In the genomic region with DNA sequence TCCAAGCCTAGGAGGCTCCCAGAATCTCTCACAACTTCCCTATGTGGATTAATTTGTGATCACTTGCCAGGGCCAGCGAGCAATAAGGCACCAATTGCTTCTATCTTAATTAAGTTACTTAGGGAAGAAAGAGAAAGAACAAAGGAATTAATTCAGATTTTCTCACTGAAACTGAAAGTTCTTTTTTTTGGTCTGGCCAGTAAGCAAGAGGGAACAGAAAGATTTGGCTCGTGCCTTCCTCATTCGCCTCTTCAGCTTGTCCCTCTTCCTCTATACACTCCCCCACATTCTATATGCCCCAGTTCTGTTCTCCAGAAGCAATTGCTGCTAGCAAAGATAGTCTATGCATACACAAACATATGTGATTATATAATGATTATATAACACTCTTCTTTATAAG, we compare ENCODE assay signal across 1 cellular context.
TF ChIP-seq lines count a peak whose summit lies in the region.

No MANE protein-coding gene starts in this region.

TF ChIP-seq in GM12878, 131 proteins besides CTCF, POLR2A, EP300 and RAD21 (continued from another document):
- TF ChIP-seq, protein P1, sequence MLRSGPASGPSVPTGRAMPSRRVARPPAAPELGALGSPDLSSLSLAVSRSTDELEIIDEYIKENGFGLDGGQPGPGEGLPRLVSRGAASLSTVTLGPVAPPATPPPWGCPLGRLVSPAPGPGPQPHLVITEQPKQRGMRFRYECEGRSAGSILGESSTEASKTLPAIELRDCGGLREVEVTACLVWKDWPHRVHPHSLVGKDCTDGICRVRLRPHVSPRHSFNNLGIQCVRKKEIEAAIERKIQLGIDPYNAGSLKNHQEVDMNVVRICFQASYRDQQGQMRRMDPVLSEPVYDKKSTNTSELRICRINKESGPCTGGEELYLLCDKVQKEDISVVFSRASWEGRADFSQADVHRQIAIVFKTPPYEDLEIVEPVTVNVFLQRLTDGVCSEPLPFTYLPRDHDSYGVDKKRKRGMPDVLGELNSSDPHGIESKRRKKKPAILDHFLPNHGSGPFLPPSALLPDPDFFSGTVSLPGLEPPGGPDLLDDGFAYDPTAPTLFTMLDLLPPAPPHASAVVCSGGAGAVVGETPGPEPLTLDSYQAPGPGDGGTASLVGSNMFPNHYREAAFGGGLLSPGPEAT (IDR thresholded peaks at IDR 0.05; ENCODE audit: low read depth) = 0 out of 2 replicates have a peak, but pooled peaks have one; percentile 39
- TF ChIP-seq BHLHE40 (IDR thresholded peaks at IDR 0.05; ENCODE audit: borderline replicate concordance in 1 of 2, low read depth in 2 of 2, low read length in 1 of 2) = peak; percentile 88 to 90
- no peak for TF ChIP-seq ZBED1 (IDR thresholded peaks at IDR 0.05; ENCODE audit: borderline replicate concordance)
- no peak for TF ChIP-seq CREB1 (IDR thresholded peaks at IDR 0.05; ENCODE audit: low read depth)
- TF ChIP-seq POU2F2 (IDR thresholded peaks at IDR 0.05; ENCODE audit: borderline replicate concordance, low read depth, low read length) = no peak
- TF ChIP-seq SMC3 (IDR thresholded peaks at IDR 0.05; ENCODE audit: borderline replicate concordance, low read length) = no peak
- TF ChIP-seq ZNF274 (IDR thresholded peaks at IDR 0.05; ENCODE audit: insufficient read depth, insufficient read length) = no peak
- TF ChIP-seq, protein P2, sequence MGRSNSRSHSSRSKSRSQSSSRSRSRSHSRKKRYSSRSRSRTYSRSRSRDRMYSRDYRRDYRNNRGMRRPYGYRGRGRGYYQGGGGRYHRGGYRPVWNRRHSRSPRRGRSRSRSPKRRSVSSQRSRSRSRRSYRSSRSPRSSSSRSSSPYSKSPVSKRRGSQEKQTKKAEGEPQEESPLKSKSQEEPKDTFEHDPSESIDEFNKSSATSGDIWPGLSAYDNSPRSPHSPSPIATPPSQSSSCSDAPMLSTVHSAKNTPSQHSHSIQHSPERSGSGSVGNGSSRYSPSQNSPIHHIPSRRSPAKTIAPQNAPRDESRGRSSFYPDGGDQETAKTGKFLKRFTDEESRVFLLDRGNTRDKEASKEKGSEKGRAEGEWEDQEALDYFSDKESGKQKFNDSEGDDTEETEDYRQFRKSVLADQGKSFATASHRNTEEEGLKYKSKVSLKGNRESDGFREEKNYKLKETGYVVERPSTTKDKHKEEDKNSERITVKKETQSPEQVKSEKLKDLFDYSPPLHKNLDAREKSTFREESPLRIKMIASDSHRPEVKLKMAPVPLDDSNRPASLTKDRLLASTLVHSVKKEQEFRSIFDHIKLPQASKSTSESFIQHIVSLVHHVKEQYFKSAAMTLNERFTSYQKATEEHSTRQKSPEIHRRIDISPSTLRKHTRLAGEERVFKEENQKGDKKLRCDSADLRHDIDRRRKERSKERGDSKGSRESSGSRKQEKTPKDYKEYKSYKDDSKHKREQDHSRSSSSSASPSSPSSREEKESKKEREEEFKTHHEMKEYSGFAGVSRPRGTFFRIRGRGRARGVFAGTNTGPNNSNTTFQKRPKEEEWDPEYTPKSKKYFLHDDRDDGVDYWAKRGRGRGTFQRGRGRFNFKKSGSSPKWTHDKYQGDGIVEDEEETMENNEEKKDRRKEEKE (IDR thresholded peaks at IDR 0.05) = no peak
- TF ChIP-seq, protein P3, sequence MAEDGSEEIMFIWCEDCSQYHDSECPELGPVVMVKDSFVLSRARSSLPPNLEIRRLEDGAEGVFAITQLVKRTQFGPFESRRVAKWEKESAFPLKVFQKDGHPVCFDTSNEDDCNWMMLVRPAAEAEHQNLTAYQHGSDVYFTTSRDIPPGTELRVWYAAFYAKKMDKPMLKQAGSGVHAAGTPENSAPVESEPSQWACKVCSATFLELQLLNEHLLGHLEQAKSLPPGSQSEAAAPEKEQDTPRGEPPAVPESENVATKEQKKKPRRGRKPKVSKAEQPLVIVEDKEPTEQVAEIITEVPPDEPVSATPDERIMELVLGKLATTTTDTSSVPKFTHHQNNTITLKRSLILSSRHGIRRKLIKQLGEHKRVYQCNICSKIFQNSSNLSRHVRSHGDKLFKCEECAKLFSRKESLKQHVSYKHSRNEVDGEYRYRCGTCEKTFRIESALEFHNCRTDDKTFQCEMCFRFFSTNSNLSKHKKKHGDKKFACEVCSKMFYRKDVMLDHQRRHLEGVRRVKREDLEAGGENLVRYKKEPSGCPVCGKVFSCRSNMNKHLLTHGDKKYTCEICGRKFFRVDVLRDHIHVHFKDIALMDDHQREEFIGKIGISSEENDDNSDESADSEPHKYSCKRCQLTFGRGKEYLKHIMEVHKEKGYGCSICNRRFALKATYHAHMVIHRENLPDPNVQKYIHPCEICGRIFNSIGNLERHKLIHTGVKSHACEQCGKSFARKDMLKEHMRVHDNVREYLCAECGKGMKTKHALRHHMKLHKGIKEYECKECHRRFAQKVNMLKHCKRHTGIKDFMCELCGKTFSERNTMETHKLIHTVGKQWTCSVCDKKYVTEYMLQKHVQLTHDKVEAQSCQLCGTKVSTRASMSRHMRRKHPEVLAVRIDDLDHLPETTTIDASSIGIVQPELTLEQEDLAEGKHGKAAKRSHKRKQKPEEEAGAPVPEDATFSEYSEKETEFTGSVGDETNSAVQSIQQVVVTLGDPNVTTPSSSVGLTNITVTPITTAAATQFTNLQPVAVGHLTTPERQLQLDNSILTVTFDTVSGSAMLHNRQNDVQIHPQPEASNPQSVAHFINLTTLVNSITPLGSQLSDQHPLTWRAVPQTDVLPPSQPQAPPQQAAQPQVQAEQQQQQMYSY (CRISPR knock-in tag; IDR thresholded peaks at IDR 0.05) = no peak
- no peak for TF ChIP-seq SIX5 (IDR thresholded peaks at IDR 0.05; ENCODE audit: low read depth, low read length, severe bottlenecking)
- TF ChIP-seq ZNF384 (IDR thresholded peaks at IDR 0.05; ENCODE audit: borderline replicate concordance, low read depth, low read length) = no peak
- peak; percentile 36; the same call in 1 of the 2 replicates for TF ChIP-seq EED (IDR thresholded peaks at IDR 0.05; ENCODE audit: low read depth)
- TF ChIP-seq SPI1 (IDR thresholded peaks at IDR 0.05; ENCODE audit: borderline replicate concordance, insufficient read depth, low read depth, low read length) = peak; percentile 74
- no peak for TF ChIP-seq GATAD2B (conservative IDR thresholded peaks at IDR 0.05; ENCODE audit: low read depth)
- TF ChIP-seq HDAC2 (IDR thresholded peaks at IDR 0.05) = no peak
- no peak for TF ChIP-seq RCOR1 (conservative IDR thresholded peaks at IDR 0.05; ENCODE audit: low read depth, low read length)
- TF ChIP-seq, protein P4, sequence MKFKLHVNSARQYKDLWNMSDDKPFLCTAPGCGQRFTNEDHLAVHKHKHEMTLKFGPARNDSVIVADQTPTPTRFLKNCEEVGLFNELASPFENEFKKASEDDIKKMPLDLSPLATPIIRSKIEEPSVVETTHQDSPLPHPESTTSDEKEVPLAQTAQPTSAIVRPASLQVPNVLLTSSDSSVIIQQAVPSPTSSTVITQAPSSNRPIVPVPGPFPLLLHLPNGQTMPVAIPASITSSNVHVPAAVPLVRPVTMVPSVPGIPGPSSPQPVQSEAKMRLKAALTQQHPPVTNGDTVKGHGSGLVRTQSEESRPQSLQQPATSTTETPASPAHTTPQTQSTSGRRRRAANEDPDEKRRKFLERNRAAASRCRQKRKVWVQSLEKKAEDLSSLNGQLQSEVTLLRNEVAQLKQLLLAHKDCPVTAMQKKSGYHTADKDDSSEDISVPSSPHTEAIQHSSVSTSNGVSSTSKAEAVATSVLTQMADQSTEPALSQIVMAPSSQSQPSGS (IDR thresholded peaks at IDR 0.05; ENCODE audit: low read length) = no peak
- TF ChIP-seq SREBF2 (IDR thresholded peaks at IDR 0.05; ENCODE audit: low read length) = no peak
- TF ChIP-seq NFXL1 (IDR thresholded peaks at IDR 0.05; ENCODE audit: borderline replicate concordance) = no peak
- no peak for TF ChIP-seq SREBF1 (IDR thresholded peaks at IDR 0.05; ENCODE audit: low read length)
- TF ChIP-seq CBX3 (IDR thresholded peaks at IDR 0.05; ENCODE audit: borderline replicate concordance, low read depth) = no peak
- TF ChIP-seq HDGF (IDR thresholded peaks at IDR 0.05) = no peak
- TF ChIP-seq, protein P5, sequence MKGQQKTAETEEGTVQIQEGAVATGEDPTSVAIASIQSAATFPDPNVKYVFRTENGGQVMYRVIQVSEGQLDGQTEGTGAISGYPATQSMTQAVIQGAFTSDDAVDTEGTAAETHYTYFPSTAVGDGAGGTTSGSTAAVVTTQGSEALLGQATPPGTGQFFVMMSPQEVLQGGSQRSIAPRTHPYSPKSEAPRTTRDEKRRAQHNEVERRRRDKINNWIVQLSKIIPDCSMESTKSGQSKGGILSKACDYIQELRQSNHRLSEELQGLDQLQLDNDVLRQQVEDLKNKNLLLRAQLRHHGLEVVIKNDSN (IDR thresholded peaks at IDR 0.05; ENCODE audit: borderline replicate concordance, extremely low read length, insufficient read depth, low read depth, low read length) = no peak
- TF ChIP-seq JUND (IDR thresholded peaks at IDR 0.05; ENCODE audit: low read depth, low read length) = no peak
- no peak for TF ChIP-seq RUNX3 (IDR thresholded peaks at IDR 0.05; ENCODE audit: low read length)
- TF ChIP-seq, protein P6, sequence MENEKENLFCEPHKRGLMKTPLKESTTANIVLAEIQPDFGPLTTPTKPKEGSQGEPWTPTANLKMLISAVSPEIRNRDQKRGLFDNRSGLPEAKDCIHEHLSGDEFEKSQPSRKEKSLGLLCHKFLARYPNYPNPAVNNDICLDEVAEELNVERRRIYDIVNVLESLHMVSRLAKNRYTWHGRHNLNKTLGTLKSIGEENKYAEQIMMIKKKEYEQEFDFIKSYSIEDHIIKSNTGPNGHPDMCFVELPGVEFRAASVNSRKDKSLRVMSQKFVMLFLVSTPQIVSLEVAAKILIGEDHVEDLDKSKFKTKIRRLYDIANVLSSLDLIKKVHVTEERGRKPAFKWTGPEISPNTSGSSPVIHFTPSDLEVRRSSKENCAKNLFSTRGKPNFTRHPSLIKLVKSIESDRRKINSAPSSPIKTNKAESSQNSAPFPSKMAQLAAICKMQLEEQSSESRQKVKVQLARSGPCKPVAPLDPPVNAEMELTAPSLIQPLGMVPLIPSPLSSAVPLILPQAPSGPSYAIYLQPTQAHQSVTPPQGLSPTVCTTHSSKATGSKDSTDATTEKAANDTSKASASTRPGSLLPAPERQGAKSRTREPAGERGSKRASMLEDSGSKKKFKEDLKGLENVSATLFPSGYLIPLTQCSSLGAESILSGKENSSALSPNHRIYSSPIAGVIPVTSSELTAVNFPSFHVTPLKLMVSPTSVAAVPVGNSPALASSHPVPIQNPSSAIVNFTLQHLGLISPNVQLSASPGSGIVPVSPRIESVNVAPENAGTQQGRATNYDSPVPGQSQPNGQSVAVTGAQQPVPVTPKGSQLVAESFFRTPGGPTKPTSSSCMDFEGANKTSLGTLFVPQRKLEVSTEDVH (IDR thresholded peaks at IDR 0.05; ENCODE audit: low read depth, partially characterized antibody) = no peak
- TF ChIP-seq, protein P7, sequence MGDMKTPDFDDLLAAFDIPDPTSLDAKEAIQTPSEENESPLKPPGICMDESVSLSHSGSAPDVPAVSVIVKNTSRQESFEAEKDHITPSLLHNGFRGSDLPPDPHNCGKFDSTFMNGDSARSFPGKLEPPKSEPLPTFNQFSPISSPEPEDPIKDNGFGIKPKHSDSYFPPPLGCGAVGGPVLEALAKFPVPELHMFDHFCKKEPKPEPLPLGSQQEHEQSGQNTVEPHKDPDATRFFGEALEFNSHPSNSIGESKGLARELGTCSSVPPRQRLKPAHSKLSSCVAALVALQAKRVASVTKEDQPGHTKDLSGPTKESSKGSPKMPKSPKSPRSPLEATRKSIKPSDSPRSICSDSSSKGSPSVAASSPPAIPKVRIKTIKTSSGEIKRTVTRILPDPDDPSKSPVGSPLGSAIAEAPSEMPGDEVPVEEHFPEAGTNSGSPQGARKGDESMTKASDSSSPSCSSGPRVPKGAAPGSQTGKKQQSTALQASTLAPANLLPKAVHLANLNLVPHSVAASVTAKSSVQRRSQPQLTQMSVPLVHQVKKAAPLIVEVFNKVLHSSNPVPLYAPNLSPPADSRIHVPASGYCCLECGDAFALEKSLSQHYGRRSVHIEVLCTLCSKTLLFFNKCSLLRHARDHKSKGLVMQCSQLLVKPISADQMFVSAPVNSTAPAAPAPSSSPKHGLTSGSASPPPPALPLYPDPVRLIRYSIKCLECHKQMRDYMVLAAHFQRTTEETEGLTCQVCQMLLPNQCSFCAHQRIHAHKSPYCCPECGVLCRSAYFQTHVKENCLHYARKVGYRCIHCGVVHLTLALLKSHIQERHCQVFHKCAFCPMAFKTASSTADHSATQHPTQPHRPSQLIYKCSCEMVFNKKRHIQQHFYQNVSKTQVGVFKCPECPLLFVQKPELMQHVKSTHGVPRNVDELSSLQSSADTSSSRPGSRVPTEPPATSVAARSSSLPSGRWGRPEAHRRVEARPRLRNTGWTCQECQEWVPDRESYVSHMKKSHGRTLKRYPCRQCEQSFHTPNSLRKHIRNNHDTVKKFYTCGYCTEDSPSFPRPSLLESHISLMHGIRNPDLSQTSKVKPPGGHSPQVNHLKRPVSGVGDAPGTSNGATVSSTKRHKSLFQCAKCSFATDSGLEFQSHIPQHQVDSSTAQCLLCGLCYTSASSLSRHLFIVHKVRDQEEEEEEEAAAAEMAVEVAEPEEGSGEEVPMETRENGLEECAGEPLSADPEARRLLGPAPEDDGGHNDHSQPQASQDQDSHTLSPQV (IDR thresholded peaks at IDR 0.05) = no peak
- no peak for TF ChIP-seq PAX5 (IDR thresholded peaks at IDR 0.05; ENCODE audit: borderline replicate concordance, low read depth, low read length)
- no peak for TF ChIP-seq TCF3 (IDR thresholded peaks at IDR 0.05; ENCODE audit: borderline replicate concordance, insufficient read depth, low read depth, low read length)
- TF ChIP-seq TCF12 (IDR thresholded peaks at IDR 0.05; ENCODE audit: low read depth, low read length) = no peak
- TF ChIP-seq MXI1 (IDR thresholded peaks at IDR 0.05; ENCODE audit: low read depth, low read length) = no peak
- TF ChIP-seq SIN3A (IDR thresholded peaks at IDR 0.05; ENCODE audit: low read depth, low read length) = no peak
- TF ChIP-seq, protein P8, sequence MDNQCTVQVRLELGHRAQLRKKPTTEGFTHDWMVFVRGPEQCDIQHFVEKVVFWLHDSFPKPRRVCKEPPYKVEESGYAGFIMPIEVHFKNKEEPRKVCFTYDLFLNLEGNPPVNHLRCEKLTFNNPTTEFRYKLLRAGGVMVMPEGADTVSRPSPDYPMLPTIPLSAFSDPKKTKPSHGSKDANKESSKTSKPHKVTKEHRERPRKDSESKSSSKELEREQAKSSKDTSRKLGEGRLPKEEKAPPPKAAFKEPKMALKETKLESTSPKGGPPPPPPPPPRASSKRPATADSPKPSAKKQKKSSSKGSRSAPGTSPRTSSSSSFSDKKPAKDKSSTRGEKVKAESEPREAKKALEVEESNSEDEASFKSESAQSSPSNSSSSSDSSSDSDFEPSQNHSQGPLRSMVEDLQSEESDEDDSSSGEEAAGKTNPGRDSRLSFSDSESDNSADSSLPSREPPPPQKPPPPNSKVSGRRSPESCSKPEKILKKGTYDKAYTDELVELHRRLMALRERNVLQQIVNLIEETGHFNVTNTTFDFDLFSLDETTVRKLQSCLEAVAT (IDR thresholded peaks at IDR 0.05) = no peak
